16 cellular contexts compared by ENCODE assay signal in genomic region chr14:57865066-57865449, GRCh38. TPM values are rescaled to one million over a fixed set of nuclear protein-coding genes. Genes with fewer than 3 reads are reported as not detected.
DNase-seq lines count a peak whose midpoint lies in the region; ATAC-seq and TF ChIP-seq lines count a peak whose summit lies in the region.
"Had no signal": no experiment of that assay in that cellular context is flagged by ENCODE, and none has a peak within 500 bp of the region (broad histone marks: within the 10 kb centered on the region; RNA-seq: fewer than 3 reads in every experiment).

No MANE protein-coding gene starts in this region.

- H3K27me3 ChIP-seq in HUES48 (ENCODE audit: control insufficient read depth, insufficient read depth, low read length) (peaks cover 36% of the 10 kb centered on the region), ascending aorta (no peaks in the 10 kb centered on the region), iPS-18a (ENCODE audit: control insufficient read depth, insufficient read depth, low read length) (peaks cover 41% of the 10 kb centered on the region), stomach (peaks cover 7 to 63% (median 26%) of the 10 kb centered on the region in 3 donors), gastrocnemius medialis (peaks cover 22 to 39% (median 35%) of the 10 kb centered on the region in 3 donors)
- H3K27me3 ChIP-seq: ovary had no signal

- H3K4me3 ChIP-seq in HUES48 (ENCODE audit: low read depth, low read length) = peak overlapping the region; percentile 71
- peak overlapping the region; percentile 44 to 61 for H3K4me3 ChIP-seq in ascending aorta
- peak overlapping the region; percentile 61 for H3K4me3 ChIP-seq in iPS-18a (ENCODE audit: low read length)
- peak overlapping the region; percentile 12 to 43 (median 35) for H3K4me3 ChIP-seq in stomach
- H3K4me3 ChIP-seq in gastrocnemius medialis = peak overlapping the region in 1 of 4 donors; percentile 5
- H3K4me3 ChIP-seq: K562, ovary, PC-9 had no signal

- in situ Hi-C loops in gastrocnemius medialis (cut with MboI; ENCODE audit: low sequenced_read_pairs in 4 of 4) = no loop called here

- H3K27ac ChIP-seq in HUES48 (ENCODE audit: low read depth, low read length) (no peak overlapping the region), ascending aorta (no peak overlapping the region), iPS-18a (ENCODE audit: low read length) (no peak overlapping the region), stomach (no peak overlapping the region), gastrocnemius medialis (no peak overlapping the region)
- H3K27ac ChIP-seq: ovary, PC-9, spleen had no signal

- 4 to 9% (median 5%) methylated on average over 18 to 28 of the region's 28 CpGs for WGBS in stomach, 5 donors

- intact Hi-C loops in ascending aorta (cut with DNase I) = no loop called here
- intact Hi-C loops in stomach (cut with DNase I; ENCODE audit: low total_unique reads) = no loop called here
- intact Hi-C loops in gastrocnemius medialis (cut with DNase I; ENCODE audit: low total_unique reads) = no loop called here

- TF ChIP-seq CTCF in ascending aorta (IDR thresholded peaks at IDR 0.05) = no peak
- no peak for TF ChIP-seq CTCF in stomach (IDR thresholded peaks at IDR 0.05)
- TF ChIP-seq CTCF in gastrocnemius medialis (IDR thresholded peaks at IDR 0.05 in 4 of 5, conservative IDR thresholded peaks at IDR 0.05 in 1 of 5) = no peak

- ATAC-seq in GM18868 (IDR thresholded peaks at IDR 0.05; ENCODE audit: unreplicated experiment) = no peak
- ATAC-seq in GM18511 (IDR thresholded peaks at IDR 0.05; ENCODE audit: unreplicated experiment) = no peak
- no peak for ATAC-seq in gastrocnemius medialis

- no peak for TF ChIP-seq POLR2A in stomach (IDR thresholded peaks at IDR 0.05)
- no peak for TF ChIP-seq POLR2A in gastrocnemius medialis (IDR thresholded peaks at IDR 0.05)

- no peaks in the 10 kb centered on the region for H3K9me3 ChIP-seq in HUES48 (ENCODE audit: control insufficient read depth, insufficient read depth, low read length)
- H3K9me3 ChIP-seq in ascending aorta = no peaks in the 10 kb centered on the region
- no peaks in the 10 kb centered on the region for H3K9me3 ChIP-seq in iPS-18a (ENCODE audit: control insufficient read depth, low read depth, low read length)
- H3K9me3 ChIP-seq in stomach = no peaks in the 10 kb centered on the region
- no peaks in the 10 kb centered on the region for H3K9me3 ChIP-seq in gastrocnemius medialis
- H3K9me3 ChIP-seq: ovary had no signal

- DNase-seq in ascending aorta (ENCODE audit: low spot score in 2 of 2) (no peak), stomach (no peak), gastrocnemius medialis (no peak)
- DNase-seq: activated effector memory CD4-positive, alpha-beta T cell treated with anti-CD3 and anti-CD28 coated beads, Interleukin-2, amount 50 U/mL, for 16 hours; PC-9; spleen had no signal

- H3K9ac ChIP-seq in HUES48 (ENCODE audit: low read depth, low read length) (no peak overlapping the region), iPS-18a (ENCODE audit: low read length) (no peak overlapping the region)

- no peak for TF ChIP-seq EP300 in stomach (IDR thresholded peaks at IDR 0.05)

- H3K36me3 ChIP-seq in HUES48 (ENCODE audit: control insufficient read depth, insufficient read depth, low read length) (no peaks in the 10 kb centered on the region), ascending aorta (no peaks in the 10 kb centered on the region), iPS-18a (ENCODE audit: control insufficient read depth, low read depth, low read length) (no peaks in the 10 kb centered on the region), stomach (no peaks in the 10 kb centered on the region), gastrocnemius medialis (no peaks in the 10 kb centered on the region)
- H3K36me3 ChIP-seq: ovary, spleen had no signal

- H3K4me1 ChIP-seq in HUES48 (ENCODE audit: control insufficient read depth, insufficient read depth, low read length) (0 out of 2 replicates have a peak, but pooled peaks cover 3% of the 10 kb centered on the region), ascending aorta (no peaks in the 10 kb centered on the region), iPS-18a (ENCODE audit: control insufficient read depth, low read depth, low read length) (peaks cover 3% of the 10 kb centered on the region), stomach (peaks cover 12 to 22% (median 16%) of the 10 kb centered on the region in 4 donors), gastrocnemius medialis (no peaks in the 10 kb centered on the region)

RNA-seq across cellular contexts. Expression of gene SLC35F4, which starts 0.8 kb away (rescaled TPM):
- total RNA-seq in ascending aorta (not detected), stomach (not detected), gastrocnemius medialis (not detected)
- under 1 TPM in 1 of 3 donors, not detected in 2; 0.19 TPM for polyA plus RNA-seq in stomach
- total RNA-seq: activated CD8-positive, alpha-beta memory T cell treated with anti-CD3 and anti-CD28 coated beads for 36 hours; aorta; fibroblast of villous mesenchyme; K562; mesenteric fat pad; PC-9; spleen had no signal
- polyA plus RNA-seq: aorta, spleen had no signal
